In genomic region chr9:96875460-96876142, GRCh38 we compare ENCODE assay signal across 8 cellular contexts. TPM values are rescaled to one million over a fixed set of nuclear protein-coding genes. Genes with fewer than 3 reads are reported as not detected.
DNase-seq lines count a peak whose midpoint lies in the region; ATAC-seq, FAIRE-seq and TF ChIP-seq lines count a peak whose summit lies in the region.

No MANE protein-coding gene starts in this region.

- intact Hi-C loops in posterior cingulate gyrus (cut with DNase I) = no loop called here

- peak; percentile 52 for ATAC-seq in GM21737 (IDR thresholded peaks at IDR 0.05; ENCODE audit: unreplicated experiment)

- H3K27ac ChIP-seq in angular gyrus (ENCODE audit: low read depth, low read length) (peak overlapping the region; percentile 74), right atrium auricular region (peak overlapping the region; percentile 46 to 55)

- H3K27me3 ChIP-seq in right atrium auricular region = peaks cover 6 to 8% of the 10 kb centered on the region in 2 donors

- H3K4me1 ChIP-seq in right atrium auricular region = peaks cover 0 to 21% of the 10 kb centered on the region in 2 donors

- no peaks in the 10 kb centered on the region for H3K36me3 ChIP-seq in right atrium auricular region

- H3K9me3 ChIP-seq in right atrium auricular region = no peaks in the 10 kb centered on the region

- TF ChIP-seq CTCF in LNCAP (IDR thresholded peaks at IDR 0.05) = peak; percentile 29; the same call in 1 of the 2 replicates
- peak in 1 of 2 donors; percentile 22 for TF ChIP-seq CTCF in right atrium auricular region (IDR thresholded peaks at IDR 0.05)

- H3K4me3 ChIP-seq in right atrium auricular region = peak overlapping the region; percentile 43 to 53

- FAIRE-seq in RCC 7860 (lab: Jason Lieb, UNC) = peak; percentile 74

- DNase-seq in ELR (ENCODE audit: low read depth) = peak; percentile 79
- peak; percentile 70 for DNase-seq in RCC 7860 (ENCODE audit: low spot score)
- no peak for DNase-seq in right atrium auricular region (ENCODE audit: low spot score)
- peak; percentile 41 to 94 (median 66) for DNase-seq in posterior cingulate gyrus
- DNase-seq in T1000 (lab: John Stamatoyannopoulos, UW) = no peak

RNA-seq across cellular contexts. Expression of gene ZNF782, which starts 21.3 kb away (rescaled TPM):
- total RNA-seq in right atrium auricular region = 1 to 10 TPM; 4.6 to 5.5 TPM

RNA-seq across cellular contexts. Expression of gene NUTM2G, which starts 53.0 kb away (rescaled TPM):
- not detected for total RNA-seq in right atrium auricular region

Comparison
In these comparisons a context has a peak if more than half of its experiments do, and no peak if none do; other contexts are left out.
1. DNase-seq: peak in ELR (single experiment), RCC 7860 (single experiment) and posterior cingulate gyrus (10 of 10); none in right atrium auricular region (single experiment) and T1000 (single experiment).